ENCODE assay signal across 24 cellular contexts in genomic region chr6:25277401-25277800, GRCh38. TPM values are rescaled to one million over a fixed set of nuclear protein-coding genes. Genes with fewer than 3 reads are reported as not detected.
A peak's percentile ranks its signal among the peaks of the same experiment; 100 is the strongest.
DNase-seq lines count a peak whose midpoint lies in the region; ATAC-seq and TF ChIP-seq lines count a peak whose summit lies in the region.
"Had no signal": no experiment of that assay in that cellular context is flagged by ENCODE, and none has a peak within 500 bp of the region (broad histone marks: within the 10 kb centered on the region; RNA-seq: fewer than 3 reads in every experiment).

No MANE protein-coding gene starts in this region.

- H3K9ac ChIP-seq in PC-3 (ENCODE audit: low read length), result no peak overlapping the region
- H3K9ac ChIP-seq in neuronal stem cell (ENCODE audit: low read depth, low read length, poor library complexity), result no peak overlapping the region
- H3K9ac ChIP-seq: SK-N-SH had no signal

- peak overlapping the region; percentile 98 for H3K4me2 ChIP-seq in DOHH2 (ENCODE audit: low read length)
- H3K4me2 ChIP-seq in PC-3 (ENCODE audit: low read length), result peak overlapping the region; percentile 87
- H3K4me2 ChIP-seq in neuronal stem cell (ENCODE audit: insufficient read depth, low read length, poor library complexity, severe bottlenecking), result no peak overlapping the region

- no peaks in the 10 kb centered on the region for H3K9me3 Mint-ChIP-seq in activated naive CD4-positive, alpha-beta T cell treated with anti-CD3 and anti-CD28 coated beads, Interleukin-2, amount 50 U/mL, for 72 hours
- H3K9me3 Mint-ChIP-seq: activated naive CD4-positive, alpha-beta T cell treated with anti-CD3 and anti-CD28 coated beads, Interleukin-2, amount 10 ng/mL, durations not matched to agents 7 days and 5 days; T-helper 1 cell treated with Interleukin-12 subunit alpha and Interleukin-12 subunit beta and Interleukin-4 antibody, amounts not matched to agents 30 μg/mL and 1 μg/mL, for 36 hours had no signal

- H3K79me1 ChIP-seq in neuronal stem cell (ENCODE audit: low read depth, low read length), result no peaks in the 10 kb centered on the region

- no peaks in the 10 kb centered on the region for H3K36me3 Mint-ChIP-seq in activated naive CD4-positive, alpha-beta T cell treated with anti-CD3 and anti-CD28 coated beads, Interleukin-2, amount 50 U/mL, for 72 hours
- H3K36me3 Mint-ChIP-seq: activated naive CD4-positive, alpha-beta T cell treated with anti-CD3 and anti-CD28 coated beads, Interleukin-2, amount 10 ng/mL, durations not matched to agents 7 days and 5 days had no signal

- no peak overlapping the region for H3K27ac Mint-ChIP-seq in activated naive CD4-positive, alpha-beta T cell treated with anti-CD3 and anti-CD28 coated beads, Interleukin-2, amount 50 U/mL, for 72 hours
- H3K27ac Mint-ChIP-seq: activated naive CD4-positive, alpha-beta T cell treated with anti-CD3 and anti-CD28 coated beads, Interleukin-2, amount 10 ng/mL, durations not matched to agents 7 days and 5 days had no signal

- no peak overlapping the region for H3K18ac ChIP-seq in neuronal stem cell (ENCODE audit: low read length)

- no peak overlapping the region for H2BK12ac ChIP-seq in neuronal stem cell (ENCODE audit: low read length)

- no TSS peak for BruUV-seq in PC-3 (replicated peaks; lab: Mats Ljungman, UMichigan)

- TF ChIP-seq CTCF in DOHH2 (IDR thresholded peaks at IDR 0.05; ENCODE audit: low read depth, low read length, poor library complexity, severe bottlenecking) (no peak), PC-3 (conservative IDR thresholded peaks at IDR 0.05; ENCODE audit: low read depth, low read length) (no peak), foreskin keratinocyte (conservative IDR thresholded peaks at IDR 0.05) (no peak)

- CTCF ChIA-PET in PC-3 (lab: Charles Lee), result interaction anchor here (0.7 to 3.0 kb wide), 2 partner anchors 213 to 371 kb away, joined by 4 to 35 read pairs; no protein-coding TSS in a partner anchor

- H3K27ac ChIP-seq in DOHH2 (ENCODE audit: low read depth, low read length) (peak overlapping the region; percentile 36), PC-3 (ENCODE audit: low read length) (no peak overlapping the region), foreskin keratinocyte (peak overlapping the region; percentile 96), neuronal stem cell (replicated peaks; ENCODE audit: low read length) (no peak overlapping the region)
- H3K27ac ChIP-seq: left ventricle myocardium inferior, right lobe of liver had no signal

- H2BK120ac ChIP-seq in neuronal stem cell (ENCODE audit: low read depth, low read length), result no peak overlapping the region

- H2AFZ ChIP-seq in PC-3 (ENCODE audit: low read length) (peak overlapping the region; percentile 80; the same call in 1 of the 2 replicates), neuronal stem cell (ENCODE audit: low read length) (peak overlapping the region; percentile 53)

- POLR2A ChIA-PET in PC-3 (lab: Charles Lee; ENCODE audit: unreplicated experiment), result no interaction called here

- H3K27me3 ChIP-seq in DOHH2 (ENCODE audit: control insufficient read depth, low read length) (no peaks in the 10 kb centered on the region), PC-3 (ENCODE audit: low read length) (no peaks in the 10 kb centered on the region), foreskin keratinocyte (no peaks in the 10 kb centered on the region), neuronal stem cell (ENCODE audit: control insufficient read depth in 3 of 3, insufficient read depth in 3 of 3, low read depth in 1 of 3, low read length in 3 of 3) (peaks cover 0 to 3% (median 2%) of the 10 kb centered on the region in 3 experiments)
- H3K27me3 ChIP-seq: right lobe of liver, tibial nerve had no signal

- no peak overlapping the region for H3K4ac ChIP-seq in neuronal stem cell (ENCODE audit: low read length)

- peaks cover 18% of the 10 kb centered on the region for H3F3A ChIP-seq in DOHH2 (ENCODE audit: control insufficient read depth, insufficient read depth)
- no peaks in the 10 kb centered on the region for H3F3A ChIP-seq in PC-3 (ENCODE audit: low read length, unreplicated experiment)

- H2BK15ac ChIP-seq in neuronal stem cell (ENCODE audit: low read length), result no peak overlapping the region

- no peak overlapping the region for H3K23ac ChIP-seq in neuronal stem cell (ENCODE audit: low read depth, low read length, poor library complexity)

- no peak overlapping the region for H4K91ac ChIP-seq in neuronal stem cell (ENCODE audit: low read depth, low read length, poor library complexity)

- peaks cover 2% of the 10 kb centered on the region; the same call in 1 of the 2 replicates for H3K36me3 ChIP-seq in DOHH2 (ENCODE audit: control insufficient read depth, low read length)
- H3K36me3 ChIP-seq in PC-3 (ENCODE audit: low read depth, low read length), result no peaks in the 10 kb centered on the region
- H3K36me3 ChIP-seq in neuronal stem cell (replicated peaks in 1 of 2; ENCODE audit: control insufficient read depth in 2 of 2, insufficient read depth in 2 of 2, low read length in 2 of 2), result no peaks in the 10 kb centered on the region
- H3K36me3 ChIP-seq: left ventricle myocardium inferior, right lobe of liver, tibial nerve had no signal

- H3K14ac ChIP-seq in neuronal stem cell (ENCODE audit: low read length), result no peak overlapping the region

- H4K8ac ChIP-seq in neuronal stem cell (ENCODE audit: low read depth, low read length), result no peak overlapping the region

- no peaks in the 10 kb centered on the region for H4K20me1 ChIP-seq in DOHH2 (ENCODE audit: control insufficient read depth, insufficient read depth, low read depth, low read length)
- no peaks in the 10 kb centered on the region for H4K20me1 ChIP-seq in PC-3 (ENCODE audit: low read length)

- H3K9me3 ChIP-seq in DOHH2 (ENCODE audit: control insufficient read depth, insufficient read depth, low read length), result no peaks in the 10 kb centered on the region
- no peaks in the 10 kb centered on the region for H3K9me3 ChIP-seq in PC-3 (ENCODE audit: low read length)
- no peaks in the 10 kb centered on the region for H3K9me3 ChIP-seq in neuronal stem cell (replicated peaks in 1 of 2; ENCODE audit: control insufficient read depth in 2 of 2, insufficient read depth in 1 of 2, low read depth in 1 of 2, low read length in 2 of 2)
- H3K9me3 ChIP-seq: left ventricle myocardium inferior, right lobe of liver, SK-N-SH, tibial nerve had no signal

- H2AK5ac ChIP-seq in neuronal stem cell (ENCODE audit: low read depth, low read length), result no peak overlapping the region

- H3K4me1 ChIP-seq in DOHH2 (ENCODE audit: control insufficient read depth, low read length) (peaks cover 46% of the 10 kb centered on the region), PC-3 (ENCODE audit: insufficient read depth, low read length) (peaks cover 25% of the 10 kb centered on the region), foreskin keratinocyte (peaks cover 5% of the 10 kb centered on the region), neuronal stem cell (ENCODE audit: control insufficient read depth in 2 of 2, insufficient read depth in 1 of 2, low read depth in 1 of 2, low read length in 2 of 2) (peaks cover 5 to 31% of the 10 kb centered on the region in 2 donors)

- H3K9me2 ChIP-seq in DOHH2 (replicated peaks; ENCODE audit: control insufficient read depth, low read length) (no peaks in the 10 kb centered on the region), PC-3 (replicated peaks; ENCODE audit: low read length) (no peaks in the 10 kb centered on the region)
- H3K9me2 ChIP-seq: SK-N-SH had no signal

- H3K79me2 ChIP-seq in DOHH2 (ENCODE audit: control insufficient read depth, low read length) (peaks cover 16% of the 10 kb centered on the region), PC-3 (ENCODE audit: low read length) (peaks cover 26% of the 10 kb centered on the region)

- DNase-seq in PC-3 (no peak), foreskin keratinocyte (no peak), neuronal stem cell (ENCODE audit: low spot score) (no peak), hypothalamus (lab: John Stamatoyannopoulos, UW) (no peak)
- DNase-seq in activated naive CD4-positive, alpha-beta T cell treated with anti-CD3 and anti-CD28 coated beads, Interleukin-2, amount 50 U/mL, for 72 hours (ENCODE audit: low spot score in 2 of 2), result no peak
- DNase-seq: activated CD4-positive, alpha-beta T cell treated with anti-CD3 and anti-CD28 coated beads, Interleukin-2, amount 50 U/mL, for 48 hours; activated naive CD4-positive, alpha-beta T cell treated with anti-CD3 and anti-CD28 coated beads, Interleukin-2, amount 10 ng/mL, durations not matched to agents 7 days and 5 days; DMS79 treated with DMSO at 0.1 percent for 48 hours; effector memory CD4-positive, alpha-beta T cell; erythroblast; islet precursor cell; left ventricle myocardium inferior; NCI-H1105; NCI-H1930; NCI-H2171 treated with DMSO at 0.1 percent for 48 hours; NCI-H510A; right lobe of liver; SK-N-SH; stimulated activated CD4-positive, alpha-beta T cell treated with anti-CD3 and anti-CD28 coated beads, Interleukin-4, amount 100 ng/mL, for 1 hour had no signal

- ATAC-seq in PC-3, result no peak
- ATAC-seq in foreskin keratinocyte, result no peak
- no peak for ATAC-seq in HG03460 (IDR thresholded peaks at IDR 0.05; ENCODE audit: unreplicated experiment)
- ATAC-seq in activated naive CD4-positive, alpha-beta T cell treated with anti-CD3 and anti-CD28 coated beads, Interleukin-2, amount 50 U/mL, for 72 hours, result no peak
- ATAC-seq: activated CD4-positive, CD25-positive, alpha-beta regulatory T cell treated with anti-CD3 and anti-CD28 coated beads, Interleukin-2, amount 50 U/mL, for 24 hours; right lobe of liver had no signal

- intact Hi-C loops in PC-3 (cut with micrococcal nuclease), result loop anchor here (10.0 kb wide), 1 partner anchor 87 kb away; no protein-coding TSS in a partner anchor

- H3K4me3 ChIP-seq in DOHH2 (ENCODE audit: low read length) (peak overlapping the region; percentile 94), PC-3 (ENCODE audit: low read length) (no peak overlapping the region), neuronal stem cell (ENCODE audit: low read length in 2 of 2) (no peak overlapping the region)
- H3K4me3 ChIP-seq: left ventricle myocardium inferior, right lobe of liver, tibial nerve had no signal

- no peak overlapping the region for H2BK5ac ChIP-seq in neuronal stem cell (ENCODE audit: low read length)

RNA-seq across cellular contexts. Expression of gene CARMIL1, which starts 1.8 kb away (rescaled TPM):
- total RNA-seq in PC-3 (2014; rRNA removed) (17.0 and 22.0 TPM in 2 replicates), foreskin keratinocyte (24.8 and 25.2 TPM in 2 replicates)
- polyA plus RNA-seq in foreskin keratinocyte, result 12.7 and 13.5 TPM in 2 replicates
- 4.4 TPM for polyA plus RNA-seq in neuronal stem cell (2013, experiment 1 of 2)
- 4.0 TPM for polyA plus RNA-seq in neuronal stem cell (2013, experiment 2 of 2)
- 10 to 100 TPM in 1 of 2 donors, 1 to 10 TPM in 1; 5.2 to 13.4 TPM for total RNA-seq in activated naive CD4-positive, alpha-beta T cell treated with anti-CD3 and anti-CD28 coated beads, Interleukin-2, amount 50 U/mL, for 72 hours

Comparison
In these comparisons a context has a peak if more than half of its experiments do, and no peak if none do; other contexts are left out.
1. H3K27ac ChIP-seq: peak in DOHH2 (single experiment) and foreskin keratinocyte (single experiment); none in PC-3 (single experiment) and neuronal stem cell (single experiment).